In genomic region chr12:93577222-93577621, GRCh38 we compare ENCODE assay signal across 21 cellular contexts. TPM values are rescaled to one million over a fixed set of nuclear protein-coding genes. Genes with fewer than 3 reads are reported as not detected.
DNase-seq lines count a peak whose midpoint lies in the region; TF ChIP-seq lines count a peak whose summit lies in the region.
"Had no signal": no experiment of that assay in that cellular context is flagged by ENCODE, and none has a peak within 500 bp of the region (broad histone marks: within the 10 kb centered on the region; RNA-seq: fewer than 3 reads in every experiment).

No MANE protein-coding gene starts in this region.

- DNase-seq in Caco-2 (no peak), HFFc6 (no peak), fibroblast of lung (ENCODE audit: low read depth in 2 of 2) (no peak), DMS53 treated with DMSO at 0.1 percent for 48 hours (lab: John Stamatoyannopoulos, UW; ENCODE audit: unreplicated experiment) (no peak), T1000 (lab: John Stamatoyannopoulos, UW) (no peak), NCI-H2107 (lab: John Stamatoyannopoulos, UW) (no peak)
- DNase-seq: BE2C; CD4-positive, CD25-positive, alpha-beta regulatory T cell; DMS79 treated with DMSO at 0.1 percent for 48 hours; NCI-H1694; NCI-H2081; NCI-H2171 treated with DMSO at 0.1 percent for 48 hours; NCI-H524 treated with DMSO at 0.1 percent for 48 hours; OCI-M1 had no signal

- peaks cover 18% of the 10 kb centered on the region for H3K4me1 ChIP-seq in Caco-2
- peaks cover 18% of the 10 kb centered on the region for H3K4me1 ChIP-seq in fibroblast of lung (ENCODE audit: control insufficient read depth, extremely low read depth, insufficient read depth, low read length)
- peaks cover 45% of the 10 kb centered on the region for H3K4me1 ChIP-seq in parathyroid adenoma
- H3K4me1 ChIP-seq: BE2C had no signal

- H3K79me2 ChIP-seq in fibroblast of lung (ENCODE audit: control insufficient read depth, insufficient read depth, low read length), result peaks cover 73% of the 10 kb centered on the region
- peaks cover 71% of the 10 kb centered on the region for H3K79me2 ChIP-seq in parathyroid adenoma

- intact Hi-C loops in Caco-2 (cut with micrococcal nuclease; ENCODE audit: unreplicated experiment), result no loop called here

- H3K36me3 ChIP-seq in Caco-2 (ENCODE audit: control insufficient read depth, insufficient read depth, low read length) (no peaks in the 10 kb centered on the region), fibroblast of lung (ENCODE audit: control insufficient read depth, insufficient read depth, low read length) (peaks cover 2% of the 10 kb centered on the region), parathyroid adenoma (ENCODE audit: control insufficient read depth, insufficient read depth, low read length) (peaks cover 5% of the 10 kb centered on the region)
- H3K36me3 ChIP-seq: BE2C had no signal

- CTCF ChIA-PET in Caco-2 (lab: Charles Lee), result interaction anchor here (0.6 to 1.0 kb wide), 2 partner anchors 501 to 524 kb away, joined by 3 to 4 read pairs; no protein-coding TSS in a partner anchor

- H2AFZ ChIP-seq in fibroblast of lung (ENCODE audit: low read length) (no peak overlapping the region), parathyroid adenoma (no peak overlapping the region)
- H2AFZ ChIP-seq: GM23248 had no signal

- H3K4me3 Mint-ChIP-seq in Caco-2 (ENCODE audit: unreplicated experiment), result peak overlapping the region; percentile 29
- H3K4me3 Mint-ChIP-seq in HFFc6, result peak overlapping the region; percentile 55
- H3K4me3 Mint-ChIP-seq: CD4-positive, CD25-positive, alpha-beta regulatory T cell had no signal

- H3K4me2 ChIP-seq in fibroblast of lung (ENCODE audit: extremely low read depth, insufficient read depth, low read length) (peak overlapping the region; percentile 76), parathyroid adenoma (ENCODE audit: low read length) (peak overlapping the region; percentile 58)
- H3K4me2 ChIP-seq: A549 had no signal

- no peaks in the 10 kb centered on the region for H3K27me3 Mint-ChIP-seq in Caco-2 (ENCODE audit: insufficient read depth, unreplicated experiment)
- peaks cover 6% of the 10 kb centered on the region; the same call in 1 of the 2 replicates for H3K27me3 Mint-ChIP-seq in HFFc6 (ENCODE audit: insufficient read depth)

- H4K20me1 ChIP-seq in fibroblast of lung (ENCODE audit: control insufficient read depth, extremely low read depth, insufficient read depth, low read length), result no peaks in the 10 kb centered on the region

- no peak for TF ChIP-seq CTCF in Caco-2 (IDR thresholded peaks at IDR 0.05; ENCODE audit: insufficient read depth in 1 of 2, low read depth in 1 of 2, low read length in 1 of 2, severe bottlenecking in 1 of 2, unreplicated experiment in 1 of 2)
- no peak for TF ChIP-seq CTCF in HFFc6 (IDR thresholded peaks at IDR 0.05)
- no peak for TF ChIP-seq CTCF in fibroblast of lung (conservative IDR thresholded peaks at IDR 0.05 in 1 of 2, IDR thresholded peaks at IDR 0.05 in 1 of 2; ENCODE audit: low read depth in 1 of 2, low read length in 2 of 2)
- no peak for TF ChIP-seq CTCF in parathyroid adenoma (IDR thresholded peaks at IDR 0.05)

- peaks cover 31% of the 10 kb centered on the region for H3K4me1 Mint-ChIP-seq in Caco-2 (ENCODE audit: low read depth, unreplicated experiment)
- peaks cover 72% of the 10 kb centered on the region for H3K4me1 Mint-ChIP-seq in HFFc6 (ENCODE audit: low read depth)

- H3K9ac ChIP-seq in fibroblast of lung (ENCODE audit: insufficient read depth, low read length) (no peak overlapping the region), parathyroid adenoma (no peak overlapping the region)
- H3K9ac ChIP-seq: GM23248 had no signal

- H3K27me3 ChIP-seq in Caco-2 (replicated peaks; ENCODE audit: control insufficient read depth, insufficient read depth, low read length) (no peaks in the 10 kb centered on the region), fibroblast of lung (ENCODE audit: control insufficient read depth, insufficient read depth, low read length) (no peaks in the 10 kb centered on the region), parathyroid adenoma (ENCODE audit: control insufficient read depth, insufficient read depth, low read length) (no peaks in the 10 kb centered on the region)
- H3K27me3 ChIP-seq: SJSA1 had no signal

- H3K36me3 Mint-ChIP-seq in Caco-2 (ENCODE audit: insufficient read depth, unreplicated experiment) (peaks cover 98% of the 10 kb centered on the region), HFFc6 (ENCODE audit: low read depth) (peaks cover 88% of the 10 kb centered on the region)

- H3K9me3 Mint-ChIP-seq in Caco-2 (ENCODE audit: unreplicated experiment) (no peaks in the 10 kb centered on the region), HFFc6 (no peaks in the 10 kb centered on the region)
- H3K9me3 Mint-ChIP-seq: CD4-positive, CD25-positive, alpha-beta regulatory T cell had no signal

- H3K27ac Mint-ChIP-seq in Caco-2 (ENCODE audit: unreplicated experiment) (no peak overlapping the region), HFFc6 (no peak overlapping the region; the same call in 1 of the 2 replicates)
- H3K27ac Mint-ChIP-seq: CD4-positive, CD25-positive, alpha-beta regulatory T cell had no signal

- no TSS peak for BruUV-seq in Caco-2 (replicated peaks; lab: Mats Ljungman, UMichigan)

- H3K9me3 ChIP-seq in Caco-2 (no peaks in the 10 kb centered on the region), fibroblast of lung (ENCODE audit: control insufficient read depth, insufficient read depth, low read depth, low read length) (no peaks in the 10 kb centered on the region), parathyroid adenoma (ENCODE audit: control insufficient read depth, low read length) (no peaks in the 10 kb centered on the region)
- H3K9me3 ChIP-seq: A549, BE2C, HAP-1, SJSA1 had no signal

- H3K27ac ChIP-seq in fibroblast of lung (ENCODE audit: insufficient read depth, low read length), result peak overlapping the region; percentile 3
- peak overlapping the region; percentile 99 for H3K27ac ChIP-seq in parathyroid adenoma
- H3K27ac ChIP-seq: A549, GM23248, HL-60, SJSA1 had no signal

- H3K4me3 ChIP-seq in Caco-2 (ENCODE audit: low read depth, low read length) (no peak overlapping the region), fibroblast of lung (replicated peaks in 1 of 4; ENCODE audit: control extremely low read depth in 1 of 4, insufficient read depth in 1 of 4, low read depth in 3 of 4, low read length in 4 of 4) (peak overlapping the region in 1 of 4 experiments; percentile 18), parathyroid adenoma (ENCODE audit: low read depth, low read length) (peak overlapping the region; percentile 99)
- H3K4me3 ChIP-seq: A549, GM23248, HAP-1, SJSA1 had no signal

- POLR2A ChIA-PET in Caco-2 (lab: Charles Lee), result interaction anchor here (0.5 to 0.6 kb wide), 2 partner anchors 50 to 567 kb away, joined by 3 to 7 read pairs; no protein-coding TSS in a partner anchor

RNA-seq across cellular contexts. Expression of gene SOCS2, which starts 4.7 kb away (rescaled TPM):
- 95.4 and 96.6 TPM in 2 replicates for total RNA-seq in Caco-2 (2022)
- 10 to 100 TPM; 32.2 to 64.4 (median 58.8) TPM for total RNA-seq in HFFc6 (2021; fragmentation: NEBNext Ultra II Directional; extraction: Animal tissue kit (Norgen Biotek cat#: 25700))
- 75.5 and 105 TPM in 2 replicates for total RNA-seq in fibroblast of lung
- polyA plus RNA-seq in fibroblast of lung, result 69.1 and 113 TPM in 2 replicates
- 45.4 and 69.0 TPM in 2 replicates for polyA plus RNA-seq in fibroblast of lung (2012)
- 26.7 and 43.3 TPM in 2 replicates for polyA minus RNA-seq in fibroblast of lung (ENCODE audit: low replicate concordance)
- total RNA-seq: G401 had no signal
